In genomic region chr11:102268083-102268984, GRCh38 we compare ENCODE assay signal across 8 cellular contexts. TPM values are rescaled to one million over a fixed set of nuclear protein-coding genes. Genes with fewer than 3 reads are reported as not detected.
DNase-seq lines count a peak whose midpoint lies in the region; ATAC-seq and TF ChIP-seq lines count a peak whose summit lies in the region.

No MANE protein-coding gene starts in this region.

- H3K36me3 Mint-ChIP-seq in CD4-positive, alpha-beta T cell (ENCODE audit: low read depth), result no peaks in the 10 kb centered on the region
- no peaks in the 10 kb centered on the region for H3K36me3 Mint-ChIP-seq in activated T-helper 2 cell treated with anti-CD3 and anti-CD28 coated beads, Interferon-gamma antibody, Interleukin-2, Interleukin-4, amounts not matched to agents 10 μg/mL and 5 μg/mL and 100 μg/mL, durations not matched to agents 14 hours and 24 hours and 36 hours (ENCODE audit: low read depth)

- TF ChIP-seq POLR2A in gastroesophageal sphincter (IDR thresholded peaks at IDR 0.05), result no peak
- peak in 1 of 4 donors; percentile 23 for TF ChIP-seq POLR2A in upper lobe of left lung (IDR thresholded peaks at IDR 0.05)

- H3K9me2 ChIP-seq in OCI-LY7 (ENCODE audit: insufficient read depth, low read length), result no peaks in the 10 kb centered on the region

- ATAC-seq in CD4-positive, alpha-beta T cell (ENCODE audit: poor library complexity), result peak; percentile 99
- peak; percentile 87 for ATAC-seq in gastroesophageal sphincter
- peak; percentile 88 to 96 for ATAC-seq in upper lobe of left lung (ENCODE audit: low FRiP score in 2 of 2)

- H2BK12ac ChIP-seq in trophoblast cell (ENCODE audit: low read length), result peak overlapping the region; percentile 42

- H4K8ac ChIP-seq in trophoblast cell (ENCODE audit: low read depth, low read length), result peak overlapping the region; percentile 46

- peak overlapping the region; percentile 78 for H3K27ac Mint-ChIP-seq in CD4-positive, alpha-beta T cell
- H3K27ac Mint-ChIP-seq in activated T-helper 2 cell treated with anti-CD3 and anti-CD28 coated beads, Interferon-gamma antibody, Interleukin-2, Interleukin-4, amounts not matched to agents 10 μg/mL and 5 μg/mL and 100 μg/mL, durations not matched to agents 14 hours and 24 hours and 36 hours, result no peak overlapping the region

- CTCF ChIA-PET in CD4-positive, alpha-beta T cell (lab: Charles Lee), result interaction anchor here (0.6 to 3.2 kb wide), 12 partner anchors 12 to 421 kb away, joined by 3 to 14 read pairs (median 4); partner anchors contain the start of gene CEP126
- CTCF ChIA-PET in OCI-LY7 (lab: Charles Lee; ENCODE audit: unreplicated experiment), result interaction anchor here (0.9 to 1.5 kb wide), 4 partner anchors 15 to 74 kb away, joined by 3 to 5 read pairs (median 4); no protein-coding TSS in a partner anchor

- peak overlapping the region; percentile 83 for H3K4me3 Mint-ChIP-seq in CD4-positive, alpha-beta T cell
- H3K4me3 Mint-ChIP-seq in activated T-helper 2 cell treated with anti-CD3 and anti-CD28 coated beads, Interferon-gamma antibody, Interleukin-2, Interleukin-4, amounts not matched to agents 10 μg/mL and 5 μg/mL and 100 μg/mL, durations not matched to agents 14 hours and 24 hours and 36 hours (ENCODE audit: low read depth), result peak overlapping the region; percentile 46

- H4K91ac ChIP-seq in trophoblast cell (ENCODE audit: low read depth, low read length), result peak overlapping the region; percentile 32

- no peaks in the 10 kb centered on the region for H3K27me3 Mint-ChIP-seq in CD4-positive, alpha-beta T cell
- H3K27me3 Mint-ChIP-seq in activated T-helper 2 cell treated with anti-CD3 and anti-CD28 coated beads, Interferon-gamma antibody, Interleukin-2, Interleukin-4, amounts not matched to agents 10 μg/mL and 5 μg/mL and 100 μg/mL, durations not matched to agents 14 hours and 24 hours and 36 hours (ENCODE audit: low read depth), result peaks cover 49% of the 10 kb centered on the region

- H2BK120ac ChIP-seq in trophoblast cell (ENCODE audit: insufficient read depth, low read length, poor library complexity), result peak overlapping the region; percentile 80

- DNase-seq in CD4-positive, alpha-beta T cell, result peak; percentile 71 to 83 (median 80)
- DNase-seq in GM20000 (ENCODE audit: low spot score) (peak; percentile 86), HPDE6-E6E7 (ENCODE audit: extremely low spot score) (peak; percentile 97), OCI-LY7 (ENCODE audit: low spot score) (peak; percentile 75), trophoblast cell (peak; percentile 92 to 95), upper lobe of left lung (peak; percentile 94 to 95)
- peak; percentile 61 for DNase-seq in activated T-helper 2 cell treated with anti-CD3 and anti-CD28 coated beads, Interferon-gamma antibody, Interleukin-2, Interleukin-4, amounts not matched to agents 10 μg/mL and 5 μg/mL and 100 μg/mL, durations not matched to agents 14 hours and 24 hours and 36 hours (ENCODE audit: low spot score)

- H3K18ac ChIP-seq in trophoblast cell (ENCODE audit: low read length), result peak overlapping the region; percentile 39

- peak overlapping the region; percentile 49 for H3K4me3 ChIP-seq in OCI-LY7 (ENCODE audit: low read depth, low read length, poor library complexity, severe bottlenecking)
- peak overlapping the region; percentile 24 to 54 for H3K4me3 ChIP-seq in gastroesophageal sphincter
- H3K4me3 ChIP-seq in trophoblast cell (ENCODE audit: low read depth, low read length), result peak overlapping the region; percentile 52
- peak overlapping the region; percentile 10 to 51 (median 38) for H3K4me3 ChIP-seq in upper lobe of left lung

- no peaks in the 10 kb centered on the region for H4K20me1 ChIP-seq in OCI-LY7 (ENCODE audit: insufficient read depth, low read length)

- 31 to 51% methylated on average over 6 to 21 of the region's 39 CpGs for WGBS in gastroesophageal sphincter (ENCODE audit: low coverage in 1 of 2), 2 donors
- no CpG with 5 or more reads among the region's 39 CpGs for WGBS in trophoblast cell (ENCODE audit: extremely low coverage, insufficient coverage, insufficient read length)
- 25 to 31% methylated on average over 23 to 39 of the region's 39 CpGs for WGBS in upper lobe of left lung, 2 donors

- BruUV-seq in OCI-LY7 (replicated peaks; lab: Mats Ljungman, UMichigan), result no TSS peak

- no peaks in the 10 kb centered on the region for H3K9me3 ChIP-seq in CD4-positive, alpha-beta T cell (ENCODE audit: control insufficient read depth, low read length)
- H3K9me3 ChIP-seq in OCI-LY7 (ENCODE audit: low read length) (no peaks in the 10 kb centered on the region), gastroesophageal sphincter (no peaks in the 10 kb centered on the region), trophoblast cell (ENCODE audit: insufficient read depth, low read depth, low read length) (no peaks in the 10 kb centered on the region), upper lobe of left lung (no peaks in the 10 kb centered on the region)

- H3K4me2 ChIP-seq in OCI-LY7 (ENCODE audit: low read length), result peak overlapping the region; percentile 65
- peak overlapping the region; percentile 70 for H3K4me2 ChIP-seq in trophoblast cell (ENCODE audit: low read length)

- H4K12ac ChIP-seq in trophoblast cell (ENCODE audit: low read depth, low read length), result no peak overlapping the region

- H3K27me3 ChIP-seq in CD4-positive, alpha-beta T cell (ENCODE audit: control insufficient read depth, insufficient read depth, low read length), result no peaks in the 10 kb centered on the region
- H3K27me3 ChIP-seq in gastroesophageal sphincter (no peaks in the 10 kb centered on the region), trophoblast cell (ENCODE audit: insufficient read depth, low read length) (no peaks in the 10 kb centered on the region), upper lobe of left lung (peaks cover 0 to 8% (median 0%) of the 10 kb centered on the region in 4 donors)

- H3K23ac ChIP-seq in trophoblast cell (ENCODE audit: low read length), result no peak overlapping the region

- H3K79me2 ChIP-seq in OCI-LY7 (ENCODE audit: insufficient read depth, low read depth, low read length) (no peaks in the 10 kb centered on the region), trophoblast cell (ENCODE audit: control insufficient read depth, insufficient read depth, low read length, poor library complexity) (no peaks in the 10 kb centered on the region)

- H3K4ac ChIP-seq in trophoblast cell (ENCODE audit: low read depth, low read length), result no peak overlapping the region

- H3K14ac ChIP-seq in trophoblast cell (ENCODE audit: low read length), result no peak overlapping the region

- no peak overlapping the region for H3K27ac ChIP-seq in CD4-positive, alpha-beta T cell (ENCODE audit: low read depth, low read length)
- H3K27ac ChIP-seq in OCI-LY7 (ENCODE audit: low read depth, low read length, poor library complexity, severe bottlenecking), result no peak overlapping the region
- peak overlapping the region in 3 of 4 donors; percentile 48 to 55 (median 55) for H3K27ac ChIP-seq in gastroesophageal sphincter
- H3K27ac ChIP-seq in trophoblast cell (ENCODE audit: low read depth, low read length), result peak overlapping the region; percentile 43
- H3K27ac ChIP-seq in upper lobe of left lung, result peak overlapping the region; percentile 2 to 62 (median 37)

- TF ChIP-seq CTCF in CD4-positive, alpha-beta T cell (IDR thresholded peaks at IDR 0.05), result peak; percentile 59
- TF ChIP-seq CTCF in GM20000 (IDR thresholded peaks at IDR 0.05; ENCODE audit: extremely low read depth, missing control alignments) (peak; percentile 19), OCI-LY7 (conservative IDR thresholded peaks at IDR 0.05; ENCODE audit: low read length) (peak; percentile 65), gastroesophageal sphincter (IDR thresholded peaks at IDR 0.05) (peak; percentile 16 to 78 (median 23)), upper lobe of left lung (IDR thresholded peaks at IDR 0.05) (peak in 3 of 6 experiments; percentile 45 to 68 (median 51))

- TF ChIP-seq EP300 in gastroesophageal sphincter (IDR thresholded peaks at IDR 0.05), result no peak
- no peak for TF ChIP-seq EP300 in upper lobe of left lung (IDR thresholded peaks at IDR 0.05)

- peak overlapping the region; percentile 44 for H2BK5ac ChIP-seq in trophoblast cell (ENCODE audit: low read depth, low read length, poor library complexity)

- intact Hi-C loops in CD4-positive, alpha-beta T cell (cut with DNase I, micrococcal nuclease), result loop anchor here (1.0 to 10.0 kb wide), 3 partner anchors 49 to 836 kb away; partner anchors contain the start of genes ANGPTL5 (in 1 of the 2), BIRC3 (in 1 of the 2), CEP126 (in 1 of the 2) and DYNC2H1 (in 1 of the 2)
- intact Hi-C loops in OCI-LY7 (cut with micrococcal nuclease; ENCODE audit: unreplicated experiment), result no loop called here
- intact Hi-C loops in activated T-helper 2 cell treated with anti-CD3 and anti-CD28 coated beads, Interferon-gamma antibody, Interleukin-2, Interleukin-4, amounts not matched to agents 10 μg/mL and 5 μg/mL and 100 μg/mL, durations not matched to agents 14 hours and 24 hours and 36 hours (cut with micrococcal nuclease), result no loop called here

- no peak overlapping the region for H3K9ac ChIP-seq in trophoblast cell (ENCODE audit: low read length)

- H2AK5ac ChIP-seq in trophoblast cell (ENCODE audit: low read length), result peak overlapping the region; percentile 9

- H3K4me1 ChIP-seq in OCI-LY7 (ENCODE audit: insufficient read depth, low read length, poor library complexity, severe bottlenecking) (peaks cover 15% of the 10 kb centered on the region), gastroesophageal sphincter (peaks cover 0 to 14% (median 9%) of the 10 kb centered on the region in 3 donors), trophoblast cell (ENCODE audit: control insufficient read depth in 1 of 2, insufficient read depth in 2 of 2, low read length in 2 of 2) (peaks cover 8 to 12% of the 10 kb centered on the region in 2 experiments), upper lobe of left lung (peaks cover 0 to 13% (median 5%) of the 10 kb centered on the region in 4 donors)

- H3K4me1 Mint-ChIP-seq in CD4-positive, alpha-beta T cell (ENCODE audit: low read depth), result peaks cover 41% of the 10 kb centered on the region
- peaks cover 25% of the 10 kb centered on the region for H3K4me1 Mint-ChIP-seq in activated T-helper 2 cell treated with anti-CD3 and anti-CD28 coated beads, Interferon-gamma antibody, Interleukin-2, Interleukin-4, amounts not matched to agents 10 μg/mL and 5 μg/mL and 100 μg/mL, durations not matched to agents 14 hours and 24 hours and 36 hours (ENCODE audit: low read depth)

- H3K36me3 ChIP-seq in OCI-LY7 (ENCODE audit: insufficient read depth, low read length), result no peaks in the 10 kb centered on the region
- H3K36me3 ChIP-seq in gastroesophageal sphincter, result no peaks in the 10 kb centered on the region
- no peaks in the 10 kb centered on the region for H3K36me3 ChIP-seq in trophoblast cell (ENCODE audit: control insufficient read depth in 1 of 2, insufficient read depth in 2 of 2, low read length in 2 of 2)
- no peaks in the 10 kb centered on the region for H3K36me3 ChIP-seq in upper lobe of left lung

- peaks cover 5% of the 10 kb centered on the region for H3K79me1 ChIP-seq in trophoblast cell (ENCODE audit: low read length)

- no peaks in the 10 kb centered on the region for H3K9me3 Mint-ChIP-seq in CD4-positive, alpha-beta T cell
- H3K9me3 Mint-ChIP-seq in activated T-helper 2 cell treated with anti-CD3 and anti-CD28 coated beads, Interferon-gamma antibody, Interleukin-2, Interleukin-4, amounts not matched to agents 10 μg/mL and 5 μg/mL and 100 μg/mL, durations not matched to agents 14 hours and 24 hours and 36 hours, result no peaks in the 10 kb centered on the region

- H2AFZ ChIP-seq in OCI-LY7 (ENCODE audit: low read length) (peak overlapping the region; percentile 63; the same call in 1 of the 2 replicates), trophoblast cell (ENCODE audit: insufficient read depth, low read length, poor library complexity) (peak overlapping the region; percentile 8)

- POLR2A ChIA-PET in CD4-positive, alpha-beta T cell (lab: Charles Lee), result interaction anchor here (0.9 to 2.5 kb wide), 7 partner anchors 9 to 82 kb away, joined by 3 to 9 read pairs (median 4); no protein-coding TSS in a partner anchor
- POLR2A ChIA-PET in OCI-LY7 (lab: Charles Lee), result interaction anchor here (0.6 to 2.0 kb wide), 8 partner anchors 11 to 267 kb away, joined by 3 to 9 read pairs (median 4); no protein-coding TSS in a partner anchor

RNA-seq across cellular contexts. Expression of gene BIRC3, which starts 49.0 kb away (rescaled TPM):
- total RNA-seq in CD4-positive, alpha-beta T cell, result 100 to 1,000 TPM; 115 to 124 TPM
- 23.0 and 27.2 TPM in 2 replicates for total RNA-seq in OCI-LY7 (2014; rRNA removed; shearing (Covaris generic))
- total RNA-seq in OCI-LY7 (2022) (66.9 and 69.2 TPM in 2 replicates), gastroesophageal sphincter (10 to 100 TPM; 10.6 to 19.0 (median 14.0) TPM), upper lobe of left lung (10 to 100 TPM in 5 of 6 donors, 1 to 10 TPM in 1; 8.8 to 39.5 (median 19.1) TPM)
- 217 and 221 TPM in 2 replicates for total RNA-seq in activated T-helper 2 cell treated with anti-CD3 and anti-CD28 coated beads, Interferon-gamma antibody, Interleukin-2, Interleukin-4, amounts not matched to agents 10 μg/mL and 5 μg/mL and 100 μg/mL, durations not matched to agents 14 hours and 24 hours and 36 hours
- 0.21 and 0.23 TPM in 2 replicates for polyA plus RNA-seq in trophoblast cell (2013)

Comparison
In these comparisons a context has a peak if more than half of its experiments do, and no peak if none do; other contexts are left out.
1. H3K27ac ChIP-seq: peak in gastroesophageal sphincter (3 of 4), trophoblast cell (single experiment) and upper lobe of left lung (4 of 4); none in CD4-positive, alpha-beta T cell (single experiment) and OCI-LY7 (single experiment).
2. intact Hi-C loops: an anchor here in CD4-positive, alpha-beta T cell (1.0 to 10.0 kb wide); none called in OCI-LY7 and activated T-helper 2 cell treated with anti-CD3 and anti-CD28 coated beads, Interferon-gamma antibody, Interleukin-2, Interleukin-4, amounts not matched to agents 10 μg/mL and 5 μg/mL and 100 μg/mL, durations not matched to agents 14 hours and 24 hours and 36 hours.
3. Peak in every context shown above with its lines, with median percentiles within 50 percentile points of each other: ATAC-seq, DNase-seq and H3K4me3 ChIP-seq.